18 cellular contexts compared by ENCODE assay signal in genomic region chr7:48107926-48108472, GRCh38. TPM values are rescaled to one million over a fixed set of nuclear protein-coding genes. Genes with fewer than 3 reads are reported as not detected.
DNase-seq lines count a peak whose midpoint lies in the region; ATAC-seq, FAIRE-seq and TF ChIP-seq lines count a peak whose summit lies in the region.
"Had no signal": no experiment of that assay in that cellular context is flagged by ENCODE, and none has a peak within 500 bp of the region (broad histone marks: within the 10 kb centered on the region; RNA-seq: fewer than 3 reads in every experiment).

No MANE protein-coding gene starts in this region.

- peak; percentile 59; the same call in 2 of the 3 replicates for ATAC-seq in K562
- no peak for ATAC-seq in naive thymus-derived CD4-positive, alpha-beta T cell
- ATAC-seq in Right ventricle myocardium inferior = no peak

- intact Hi-C loops in MCF 10A (cut with micrococcal nuclease) (no loop called here), mammary epithelial cell (cut with micrococcal nuclease) (no loop called here), K562 (cut with micrococcal nuclease) (no loop called here), Right ventricle myocardium inferior (cut with DNase I) (no loop called here)
- intact Hi-C loops in naive thymus-derived CD4-positive, alpha-beta T cell (cut with micrococcal nuclease) = no loop called here

- H3K79me2 ChIP-seq in mammary epithelial cell (ENCODE audit: insufficient read depth, low read length) (peaks cover 21% of the 10 kb centered on the region), K562 (ENCODE audit: control insufficient read depth, insufficient read depth, low read length) (no peaks in the 10 kb centered on the region)

- H3K9me3 Mint-ChIP-seq in MCF 10A (ENCODE audit: unreplicated experiment) = no peaks in the 10 kb centered on the region
- H3K9me3 Mint-ChIP-seq in naive thymus-derived CD4-positive, alpha-beta T cell = no peaks in the 10 kb centered on the region
- H3K9me3 Mint-ChIP-seq: IgD-negative memory B cell had no signal

- peaks cover 42% of the 10 kb centered on the region for H3K36me3 Mint-ChIP-seq in MCF 10A (ENCODE audit: insufficient read depth, unreplicated experiment)
- H3K36me3 Mint-ChIP-seq in naive thymus-derived CD4-positive, alpha-beta T cell = peaks cover 9 to 43% (median 37%) of the 10 kb centered on the region in 5 donors

- POLR2A ChIA-PET in MCF 10A (lab: Yijun Ruan, JAX) (interaction anchor here (0.7 to 0.9 kb wide), 2 partner anchors 13 to 64 kb away, joined by 3 read pairs; partner anchors contain the start of gene ABCA13), K562 (lab: Yijun Ruan, JAX) (interaction anchor here (0.6 kb wide), 1 partner anchor 163 kb away, joined by 3 read pairs; no protein-coding TSS in a partner anchor)
- POLR2A ChIA-PET in naive thymus-derived CD4-positive, alpha-beta T cell (lab: Charles Lee) = interaction anchor here (0.8 to 5.2 kb wide), 5 partner anchors 18 to 134 kb away, joined by 3 to 37 read pairs (median 4); partner anchors contain the start of gene UPP1

- H2AFZ ChIP-seq in mammary epithelial cell (ENCODE audit: low read depth, low read length) = no peak overlapping the region
- H2AFZ ChIP-seq in K562 (ENCODE audit: low read depth, low read length) = no peak overlapping the region

- H3K4me3 Mint-ChIP-seq in MCF 10A (ENCODE audit: unreplicated experiment) = no peak overlapping the region
- H3K4me3 Mint-ChIP-seq in naive thymus-derived CD4-positive, alpha-beta T cell = no peak overlapping the region
- H3K4me3 Mint-ChIP-seq: IgD-negative memory B cell had no signal

- CTCF ChIA-PET in MCF 10A (lab: Yijun Ruan, JAX) (interaction anchor here (1.0 to 16.0 kb wide), 5 partner anchors 12 to 159 kb away, joined by 3 to 314 read pairs (median 23); partner anchors contain the start of gene PKD1L1), mammary epithelial cell (lab: Charles Lee; ENCODE audit: low non-redundant PET) (no interaction called here), K562 (lab: Yijun Ruan, JAX; ENCODE audit: low intra/inter-chr PET ratio) (interaction anchor here (1.1 to 5.2 kb wide), 2 partner anchors 117 to 162 kb away, joined by 3 to 39 read pairs; no protein-coding TSS in a partner anchor)
- CTCF ChIA-PET in naive thymus-derived CD4-positive, alpha-beta T cell (lab: Charles Lee) = interaction anchor here (0.6 to 8.0 kb wide), 6 partner anchors 74 to 163 kb away, joined by 3 to 91 read pairs (median 14); no protein-coding TSS in a partner anchor

- no peak for FAIRE-seq in K562 (lab: Jason Lieb, UNC)
- FAIRE-seq: H54 had no signal

- no peak for TF ChIP-seq CTCF in MCF 10A (IDR thresholded peaks at IDR 0.05; ENCODE audit: unreplicated experiment)
- no peak for TF ChIP-seq CTCF in mammary epithelial cell (conservative IDR thresholded peaks at IDR 0.05 in 1 of 2, IDR thresholded peaks at IDR 0.05 in 1 of 2; ENCODE audit: extremely low read depth in 1 of 2, insufficient read depth in 1 of 2, low read depth in 1 of 2, low read length in 2 of 2)
- TF ChIP-seq CTCF in K562 (IDR thresholded peaks at IDR 0.05 in 2 of 3, conservative IDR thresholded peaks at IDR 0.05 in 1 of 3; ENCODE audit: insufficient read depth in 2 of 3, low read depth in 1 of 3, low read length in 3 of 3) = no peak

- no peak for TF ChIP-seq EP300 in K562 (IDR thresholded peaks at IDR 0.05; ENCODE audit: low read length)

- no peak for TF ChIP-seq POLR2A in K562 (conservative IDR thresholded peaks at IDR 0.05)

- no peaks in the 10 kb centered on the region for H3K27me3 ChIP-seq in mammary epithelial cell (ENCODE audit: insufficient read depth, low read length)
- H3K27me3 ChIP-seq in K562 (ENCODE audit: control insufficient read depth in 2 of 2, insufficient read depth in 2 of 2, low read length in 2 of 2) = peaks cover 0 to 29% of the 10 kb centered on the region in 2 experiments; a peak in 2 of 5 replicates
- H3K27me3 ChIP-seq in naive thymus-derived CD4-positive, alpha-beta T cell (ENCODE audit: control insufficient read depth in 2 of 2, insufficient read depth in 2 of 2, low read length in 2 of 2) = no peaks in the 10 kb centered on the region
- H3K27me3 ChIP-seq: BE2C had no signal

- H3K27ac ChIP-seq in mammary epithelial cell (ENCODE audit: insufficient read depth, low read depth, low read length) (no peak overlapping the region), K562 (ENCODE audit: extremely low read depth, low read depth, low read length) (no peak overlapping the region)
- no peak overlapping the region for H3K27ac ChIP-seq in naive thymus-derived CD4-positive, alpha-beta T cell (ENCODE audit: low read depth, low read length)

- no peaks in the 10 kb centered on the region for H3K9me3 ChIP-seq in mammary epithelial cell (replicated peaks; ENCODE audit: insufficient read depth, low read length)
- H3K9me3 ChIP-seq in K562 (replicated peaks; ENCODE audit: control insufficient read depth, insufficient read depth, low read depth, low read length) = no peaks in the 10 kb centered on the region
- no peaks in the 10 kb centered on the region for H3K9me3 ChIP-seq in naive thymus-derived CD4-positive, alpha-beta T cell (ENCODE audit: control insufficient read depth in 2 of 3, low read length in 3 of 3)
- H3K9me3 ChIP-seq: BE2C, SK-N-SH had no signal

- no peak for TF ChIP-seq RAD21 in K562 (CRISPR knock-in tag; conservative IDR thresholded peaks at IDR 0.05 in 1 of 2, IDR thresholded peaks at IDR 0.05 in 1 of 2)

- peaks cover 2% of the 10 kb centered on the region for H4K20me1 ChIP-seq in mammary epithelial cell (ENCODE audit: insufficient read depth, low read length)
- H4K20me1 ChIP-seq in K562 (replicated peaks; ENCODE audit: control insufficient read depth, insufficient read depth, low read length) = peaks cover 5% of the 10 kb centered on the region

- H3K4me3 ChIP-seq in mammary epithelial cell (replicated peaks in 1 of 3; ENCODE audit: insufficient read depth in 1 of 3, low read depth in 2 of 3, low read length in 3 of 3) (no peak overlapping the region), K562 (no peak overlapping the region)
- H3K4me3 ChIP-seq in naive thymus-derived CD4-positive, alpha-beta T cell (ENCODE audit: low read length) = no peak overlapping the region

- BruUV-seq in MCF 10A (replicated peaks; lab: Mats Ljungman, UMichigan) = no TSS peak
- BruUV-seq in mammary epithelial cell (replicated peaks; lab: Mats Ljungman, UMichigan) = no TSS peak
- no TSS peak for BruUV-seq in K562 (replicated peaks; lab: Mats Ljungman, UMichigan)

- H3K27ac Mint-ChIP-seq in MCF 10A (ENCODE audit: low read depth, unreplicated experiment) = peak overlapping the region; percentile 53
- H3K27ac Mint-ChIP-seq in naive thymus-derived CD4-positive, alpha-beta T cell = peak overlapping the region in 5 of 9 donors; percentile 13 to 81 (median 74)

- no peak for DNase-seq in MCF 10A (ENCODE audit: unreplicated experiment)
- no peak for DNase-seq in mammary epithelial cell
- DNase-seq in K562 (ENCODE audit: extremely low read depth in 1 of 4, low spot score in 3 of 4) = peak in 1 of 4 experiments; percentile 14
- no peak for DNase-seq in naive thymus-derived CD4-positive, alpha-beta T cell
- DNase-seq in NCI-H446 treated with DMSO at 0.1 percent for 48 hours (lab: John Stamatoyannopoulos, UW) = no peak
- no peak for DNase-seq in Right ventricle myocardium inferior (ENCODE audit: missing footprints)
- DNase-seq in GF-D8 (lab: John Stamatoyannopoulos, UW) = no peak
- DNase-seq: BE2C, COR-L47, DMS79, Karpas-422, NCI-H1694 treated with DMSO at 0.1 percent for 48 hours, NCI-H446, NCI-H526 treated with DMSO at 0.1 percent for 48 hours, SIG-M5, SK-N-SH had no signal

- H3K4me2 ChIP-seq in mammary epithelial cell (ENCODE audit: insufficient read depth, low read depth, low read length) = no peak overlapping the region
- no peak overlapping the region for H3K4me2 ChIP-seq in K562 (ENCODE audit: insufficient read depth, low read length)
- H3K4me2 ChIP-seq: SK-N-SH had no signal

- H3K9me1 ChIP-seq in K562 (ENCODE audit: control insufficient read depth, insufficient read depth, low read length) = no peaks in the 10 kb centered on the region

- peaks cover 9% of the 10 kb centered on the region for H3K4me1 Mint-ChIP-seq in MCF 10A (ENCODE audit: insufficient read depth, unreplicated experiment)
- peaks cover 12 to 43% (median 18%) of the 10 kb centered on the region in 7 donors for H3K4me1 Mint-ChIP-seq in naive thymus-derived CD4-positive, alpha-beta T cell

- no peak overlapping the region for H3K9ac ChIP-seq in mammary epithelial cell (ENCODE audit: insufficient read depth, low read length)
- H3K9ac ChIP-seq in K562 (ENCODE audit: insufficient read depth in 1 of 2, low read depth in 2 of 2, low read length in 2 of 2) = no peak overlapping the region
- H3K9ac ChIP-seq: SK-N-SH had no signal

- 93% methylated on average over 13 of the region's 18 CpGs for WGBS in mammary epithelial cell (ENCODE audit: low coverage, missing lambda C conversion rate)
- 13% methylated on average over 16 of the region's 18 CpGs for WGBS in K562 (ENCODE audit: insufficient coverage, low coverage, missing lambda C conversion rate)

- no peaks in the 10 kb centered on the region for H3K27me3 Mint-ChIP-seq in MCF 10A (ENCODE audit: insufficient read depth, unreplicated experiment)
- no peaks in the 10 kb centered on the region for H3K27me3 Mint-ChIP-seq in naive thymus-derived CD4-positive, alpha-beta T cell

- H3K4me1 ChIP-seq in mammary epithelial cell (ENCODE audit: insufficient read depth, low read length) (no peaks in the 10 kb centered on the region), K562 (replicated peaks in 1 of 2; ENCODE audit: control insufficient read depth in 2 of 2, insufficient read depth in 2 of 2, low read length in 2 of 2) (peaks cover 0 to 4% of the 10 kb centered on the region in 2 experiments; a peak in 1 of 5 replicates)
- H3K4me1 ChIP-seq in naive thymus-derived CD4-positive, alpha-beta T cell (ENCODE audit: control insufficient read depth in 2 of 2, insufficient read depth in 2 of 2, low read length in 2 of 2) = peaks cover 8 to 14% of the 10 kb centered on the region in 2 donors
- H3K4me1 ChIP-seq: BE2C had no signal

- in situ Hi-C loops in mammary epithelial cell (cut with MboI; ENCODE audit: low sequenced_read_pairs in 2 of 2) = no loop called here
- in situ Hi-C loops in K562 (cut with MboI) = no loop called here

- dilution Hi-C loops in mammary epithelial cell (cut with HindIII; ENCODE audit: low sequenced_read_pairs) = no loop called here

- H3K36me3 ChIP-seq in mammary epithelial cell (ENCODE audit: insufficient read depth, low read length) (peaks cover 57% of the 10 kb centered on the region), K562 (ENCODE audit: control insufficient read depth, insufficient read depth, low read length) (no peaks in the 10 kb centered on the region)
- H3K36me3 ChIP-seq in naive thymus-derived CD4-positive, alpha-beta T cell (ENCODE audit: control insufficient read depth in 2 of 3, insufficient read depth in 3 of 3, low read length in 3 of 3) = peaks cover 17 to 64% (median 20%) of the 10 kb centered on the region in 3 experiments
- H3K36me3 ChIP-seq: BE2C had no signal

RNA-seq across cellular contexts. Expression of gene UPP1, which starts 18.9 kb away (rescaled TPM):
- 602 and 797 TPM in 2 replicates for total RNA-seq in MCF 10A (2022)
- 100 to 1,000 TPM in 1 of 2 donors, 10 to 100 TPM in 1; 87.7 to 992 TPM for total RNA-seq in mammary epithelial cell
- polyA plus RNA-seq in mammary epithelial cell = 254 TPM
- polyA minus RNA-seq in mammary epithelial cell = 190 TPM
- total RNA-seq in K562 (2011; cell fraction: chromatin; rRNA removed; ENCODE audit: low replicate concordance) = 0.32 and 1.3 TPM in 2 replicates
- total RNA-seq in K562 (2011; cell fraction: nucleolus; rRNA removed) = 0.66 and 0.83 TPM in 2 replicates
- 1.3 and 1.7 TPM in 2 replicates for total RNA-seq in K562 (2011; cell fraction: nucleoplasm; rRNA removed)
- total RNA-seq in K562 (2014; rRNA removed) = 0.59 and 1.1 TPM in 2 replicates
- 0.35 and 0.73 TPM in 2 replicates for total RNA-seq in K562 (2014; rRNA removed; fragmentation: Illumina TruSeq; extraction: Trizol)
- 1.0 and 1.2 TPM in 2 replicates for total RNA-seq in K562 (2015; rRNA removed; fragmentation: Illumina TruSeq; extraction: Trizol)
- 1.8 and 2.3 TPM in 2 replicates for total RNA-seq in K562 (2021)
- polyA plus RNA-seq in K562 (2011; rRNA removed) = 0.61 and 0.65 TPM in 2 replicates
- 0.29 and 1.6 TPM in 2 replicates for polyA plus RNA-seq in K562 (2011; cell fraction: cytosol; rRNA removed)
- 1.0 and 2.0 TPM in 2 replicates for polyA plus RNA-seq in K562 (2011; cell fraction: nucleus; rRNA removed)
- 1.4 and 7.2 TPM in 2 replicates for polyA plus RNA-seq in K562 (2012)
- 0.46 and 1.1 TPM in 2 replicates for polyA plus RNA-seq in K562 (2014; fragmentation: Illumina TruSeq; extraction: Trizol)
- polyA plus RNA-seq in K562 (2014; fragmentation: Nextera tagmentation; extraction: Ambion mirVana) = under 1 TPM; 0.38 to 0.55 TPM
- polyA plus RNA-seq in K562 (2014; rRNA removed) = 1.7 and 2.4 TPM in 2 replicates
- polyA minus RNA-seq in K562 (2011; rRNA and poly(A)+ RNA removed) = 0.27 and 0.60 TPM in 2 replicates
- 0.86 and 1.6 TPM in 2 replicates for polyA minus RNA-seq in K562 (2011; cell fraction: cytosol; rRNA and poly(A)+ RNA removed)
- polyA minus RNA-seq in K562 (2011; cell fraction: nucleus; rRNA and poly(A)+ RNA removed) = 1.1 and 1.6 TPM in 2 replicates
- total RNA-seq in naive thymus-derived CD4-positive, alpha-beta T cell = 100 to 1,000 TPM in 1 of 5 experiments, 10 to 100 TPM in 4; 40.2 to 143 (median 89.4) TPM
- polyA plus RNA-seq in naive thymus-derived CD4-positive, alpha-beta T cell = 100 to 1,000 TPM; 119 to 121 TPM
- total RNA-seq in Right ventricle myocardium inferior = 20.9 TPM
